In genomic region chr2:104733544-104733943, GRCh38 we compare ENCODE assay signal across 9 cellular contexts.
A peak's percentile ranks its signal among the peaks of the same experiment; 100 is the strongest.
DNase-seq lines count a peak whose midpoint lies in the region; ATAC-seq and FAIRE-seq lines count a peak whose summit lies in the region.
"Had no signal": no experiment of that assay in that cellular context is flagged by ENCODE, and none has a peak within 500 bp of the region (broad histone marks: within the 10 kb centered on the region; RNA-seq: fewer than 3 reads in every experiment).

No MANE protein-coding gene starts in this region.

- peak; percentile 58 for DNase-seq in activated CD8-positive, alpha-beta memory T cell treated with anti-CD3 and anti-CD28 coated beads, Interleukin-2, amount 50 U/mL, for 48 hours
- no peak for DNase-seq in activated CD8-positive, alpha-beta memory T cell treated with anti-CD3 and anti-CD28 coated beads, Interleukin-2, amount 10 ng/mL, durations not matched to agents 7 days and 5 days
- DNase-seq in HT-29 (ENCODE audit: low spot score), result peak; percentile 61
- DNase-seq in cerebellar cortex (ENCODE audit: low spot score), result peak; percentile 18
- DNase-seq in NOMO-1 treated with DMSO at 0.1 percent for 48 hours (lab: John Stamatoyannopoulos, UW; ENCODE audit: unreplicated experiment), result no peak
- no peak for DNase-seq in stimulated activated naive CD4-positive, alpha-beta T cell (lab: John Stamatoyannopoulos, UW)
- DNase-seq in frontal cortex (ENCODE audit: low spot score in 2 of 2), result no peak

- no peaks in the 10 kb centered on the region for H3K36me3 Mint-ChIP-seq in activated CD8-positive, alpha-beta memory T cell treated with anti-CD3 and anti-CD28 coated beads, Interleukin-2, amount 10 ng/mL, durations not matched to agents 7 days and 5 days
- H3K36me3 Mint-ChIP-seq: activated naive CD4-positive, alpha-beta T cell treated with anti-CD3 and anti-CD28 coated beads, Interleukin-2, amount 50 U/mL, for 24 hours had no signal

- ATAC-seq in activated CD8-positive, alpha-beta memory T cell treated with anti-CD3 and anti-CD28 coated beads, Interleukin-2, amount 10 ng/mL, durations not matched to agents 7 days and 5 days, result no peak
- peak; percentile 91 for ATAC-seq in GM21526 (IDR thresholded peaks at IDR 0.05; ENCODE audit: low FRiP score, unreplicated experiment)

- H3K4me1 Mint-ChIP-seq in activated CD8-positive, alpha-beta memory T cell treated with anti-CD3 and anti-CD28 coated beads, Interleukin-2, amount 10 ng/mL, durations not matched to agents 7 days and 5 days, result no peaks in the 10 kb centered on the region

- no peak overlapping the region for H3K4me3 Mint-ChIP-seq in activated CD8-positive, alpha-beta memory T cell treated with anti-CD3 and anti-CD28 coated beads, Interleukin-2, amount 10 ng/mL, durations not matched to agents 7 days and 5 days
- H3K4me3 Mint-ChIP-seq: activated naive CD4-positive, alpha-beta T cell treated with anti-CD3 and anti-CD28 coated beads, Interleukin-2, amount 50 U/mL, for 24 hours had no signal

- CTCF ChIA-PET in activated CD8-positive, alpha-beta memory T cell treated with anti-CD3 and anti-CD28 coated beads, Interleukin-2, amount 10 ng/mL, durations not matched to agents 7 days and 5 days (lab: Charles Lee), result no interaction called here

- FAIRE-seq in frontal cortex (lab: Jason Lieb, UNC), result no peak

- no peaks in the 10 kb centered on the region for H3K27me3 Mint-ChIP-seq in activated CD8-positive, alpha-beta memory T cell treated with anti-CD3 and anti-CD28 coated beads, Interleukin-2, amount 10 ng/mL, durations not matched to agents 7 days and 5 days

- no peak overlapping the region for H3K27ac Mint-ChIP-seq in activated CD8-positive, alpha-beta memory T cell treated with anti-CD3 and anti-CD28 coated beads, Interleukin-2, amount 10 ng/mL, durations not matched to agents 7 days and 5 days
- H3K27ac Mint-ChIP-seq: activated naive CD4-positive, alpha-beta T cell treated with anti-CD3 and anti-CD28 coated beads, Interleukin-2, amount 50 U/mL, for 24 hours had no signal

- peaks cover 9% of the 10 kb centered on the region for H3K9me3 Mint-ChIP-seq in activated CD8-positive, alpha-beta memory T cell treated with anti-CD3 and anti-CD28 coated beads, Interleukin-2, amount 10 ng/mL, durations not matched to agents 7 days and 5 days (ENCODE audit: low read depth)

Comparison
In these comparisons a context has a peak if more than half of its experiments do, and no peak if none do; other contexts are left out.
1. DNase-seq: peak in activated CD8-positive, alpha-beta memory T cell treated with anti-CD3 and anti-CD28 coated beads, Interleukin-2, amount 50 U/mL, for 48 hours (single experiment), HT-29 (single experiment) and cerebellar cortex (single experiment); none in activated CD8-positive, alpha-beta memory T cell treated with anti-CD3 and anti-CD28 coated beads, Interleukin-2, amount 10 ng/mL, durations not matched to agents 7 days and 5 days (single experiment), NOMO-1 treated with DMSO at 0.1 percent for 48 hours (single experiment), stimulated activated naive CD4-positive, alpha-beta T cell (0 of 6) and frontal cortex (0 of 2).